In the genomic region with DNA sequence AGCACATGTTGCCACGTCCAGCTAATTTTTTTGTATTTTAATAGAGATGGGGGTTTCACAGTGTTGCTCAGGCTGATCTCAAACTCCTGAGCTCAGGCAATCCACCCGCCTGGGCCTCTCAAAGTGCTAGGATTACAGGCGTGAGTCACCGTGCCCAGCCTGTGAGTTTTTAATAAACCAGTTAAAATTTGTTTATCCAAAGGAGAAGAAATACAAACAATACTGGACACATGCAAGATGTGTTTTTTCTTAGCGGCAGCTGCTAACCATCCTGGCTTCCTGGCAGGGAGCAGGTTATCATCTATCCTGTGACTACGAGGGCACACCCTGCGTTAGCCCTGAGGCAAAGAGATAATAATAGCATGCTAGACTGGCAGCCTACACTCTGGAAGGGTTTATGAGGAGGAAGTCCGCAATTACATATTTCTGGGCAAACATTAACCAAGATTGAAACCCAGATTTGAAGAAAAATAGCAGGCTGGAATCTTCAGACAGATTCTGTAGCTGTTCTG, we compare ENCODE assay signal across 1 cellular context.
TF ChIP-seq lines count a peak whose summit lies in the region.

No MANE protein-coding gene starts in this region.

TF ChIP-seq in HEK293, 187 proteins besides CTCF, POLR2A, EP300 and RAD21 (continued from another document and continues in another):
- TF ChIP-seq, protein P1, sequence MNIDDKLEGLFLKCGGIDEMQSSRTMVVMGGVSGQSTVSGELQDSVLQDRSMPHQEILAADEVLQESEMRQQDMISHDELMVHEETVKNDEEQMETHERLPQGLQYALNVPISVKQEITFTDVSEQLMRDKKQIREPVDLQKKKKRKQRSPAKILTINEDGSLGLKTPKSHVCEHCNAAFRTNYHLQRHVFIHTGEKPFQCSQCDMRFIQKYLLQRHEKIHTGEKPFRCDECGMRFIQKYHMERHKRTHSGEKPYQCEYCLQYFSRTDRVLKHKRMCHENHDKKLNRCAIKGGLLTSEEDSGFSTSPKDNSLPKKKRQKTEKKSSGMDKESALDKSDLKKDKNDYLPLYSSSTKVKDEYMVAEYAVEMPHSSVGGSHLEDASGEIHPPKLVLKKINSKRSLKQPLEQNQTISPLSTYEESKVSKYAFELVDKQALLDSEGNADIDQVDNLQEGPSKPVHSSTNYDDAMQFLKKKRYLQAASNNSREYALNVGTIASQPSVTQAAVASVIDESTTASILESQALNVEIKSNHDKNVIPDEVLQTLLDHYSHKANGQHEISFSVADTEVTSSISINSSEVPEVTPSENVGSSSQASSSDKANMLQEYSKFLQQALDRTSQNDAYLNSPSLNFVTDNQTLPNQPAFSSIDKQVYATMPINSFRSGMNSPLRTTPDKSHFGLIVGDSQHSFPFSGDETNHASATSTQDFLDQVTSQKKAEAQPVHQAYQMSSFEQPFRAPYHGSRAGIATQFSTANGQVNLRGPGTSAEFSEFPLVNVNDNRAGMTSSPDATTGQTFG (tag by site-specific recombination; IDR thresholded peaks at IDR 0.05; ENCODE audit: borderline replicate concordance): no peak
- TF ChIP-seq ZIC2 (tag by site-specific recombination; IDR thresholded peaks at IDR 0.05) (peak; percentile 25; the same call in 1 of the 2 replicates), KLF10 (tag by site-specific recombination; IDR thresholded peaks at IDR 0.05) (peak; percentile 64), ZNF184 (tag by site-specific recombination; IDR thresholded peaks at IDR 0.05) (peak; percentile 37; the same call in 1 of the 2 replicates), WT1 (tag by site-specific recombination; IDR thresholded peaks at IDR 0.05) (peak; percentile 72), ZNF677 (tag by site-specific recombination; IDR thresholded peaks at IDR 0.05) (no peak), ZNF521 (tag by site-specific recombination; IDR thresholded peaks at IDR 0.05) (no peak), KLF8 (tag by site-specific recombination; IDR thresholded peaks at IDR 0.05) (peak; percentile 50; the same call in 1 of the 2 replicates), ZNF670 (tag by site-specific recombination; IDR thresholded peaks at IDR 0.05; ENCODE audit: low read depth) (no peak), ZNF19 (tag by site-specific recombination; IDR thresholded peaks at IDR 0.05; ENCODE audit: low read depth) (no peak), ZBTB21 (tag by site-specific recombination; IDR thresholded peaks at IDR 0.05) (peak; percentile 61), ZNF366 (tag by site-specific recombination; conservative IDR thresholded peaks at IDR 0.05) (peak; percentile 87), ZSCAN30 (tag by site-specific recombination; IDR thresholded peaks at IDR 0.05) (0 out of 2 replicates have a peak, but pooled peaks have one; percentile 10), REPIN1 (tag by site-specific recombination; IDR thresholded peaks at IDR 0.05; ENCODE audit: low read depth) (no peak), GFI1B (tag by site-specific recombination; IDR thresholded peaks at IDR 0.05) (peak; percentile 90), ZNF48 (tag by site-specific recombination; IDR thresholded peaks at IDR 0.05) (no peak), ZBTB17 (tag by site-specific recombination; IDR thresholded peaks at IDR 0.05) (peak; percentile 84), ZNF561 (tag by site-specific recombination; IDR thresholded peaks at IDR 0.05; ENCODE audit: borderline replicate concordance) (peak; percentile 46; the same call in 1 of the 2 replicates), MZF1 (tag by site-specific recombination; IDR thresholded peaks at IDR 0.05; ENCODE audit: borderline replicate concordance) (peak; percentile 68; the same call in 1 of the 2 replicates), ZBTB8A (tag by site-specific recombination; IDR thresholded peaks at IDR 0.05) (peak; percentile 44; the same call in 1 of the 2 replicates), ZNF133 (tag by site-specific recombination; IDR thresholded peaks at IDR 0.05) (no peak), ZNF664 (tag by site-specific recombination; IDR thresholded peaks at IDR 0.05) (0 out of 2 replicates have a peak, but pooled peaks have one; percentile 7), BCL11A (tag by site-specific recombination; IDR thresholded peaks at IDR 0.05; ENCODE audit: low read depth) (peak; percentile 63; the same call in 1 of the 2 replicates), ZNF121 (tag by site-specific recombination; IDR thresholded peaks at IDR 0.05) (no peak), IKZF3 (tag by site-specific recombination; IDR thresholded peaks at IDR 0.05) (peak; percentile 80)
- TF ChIP-seq, protein P2, sequence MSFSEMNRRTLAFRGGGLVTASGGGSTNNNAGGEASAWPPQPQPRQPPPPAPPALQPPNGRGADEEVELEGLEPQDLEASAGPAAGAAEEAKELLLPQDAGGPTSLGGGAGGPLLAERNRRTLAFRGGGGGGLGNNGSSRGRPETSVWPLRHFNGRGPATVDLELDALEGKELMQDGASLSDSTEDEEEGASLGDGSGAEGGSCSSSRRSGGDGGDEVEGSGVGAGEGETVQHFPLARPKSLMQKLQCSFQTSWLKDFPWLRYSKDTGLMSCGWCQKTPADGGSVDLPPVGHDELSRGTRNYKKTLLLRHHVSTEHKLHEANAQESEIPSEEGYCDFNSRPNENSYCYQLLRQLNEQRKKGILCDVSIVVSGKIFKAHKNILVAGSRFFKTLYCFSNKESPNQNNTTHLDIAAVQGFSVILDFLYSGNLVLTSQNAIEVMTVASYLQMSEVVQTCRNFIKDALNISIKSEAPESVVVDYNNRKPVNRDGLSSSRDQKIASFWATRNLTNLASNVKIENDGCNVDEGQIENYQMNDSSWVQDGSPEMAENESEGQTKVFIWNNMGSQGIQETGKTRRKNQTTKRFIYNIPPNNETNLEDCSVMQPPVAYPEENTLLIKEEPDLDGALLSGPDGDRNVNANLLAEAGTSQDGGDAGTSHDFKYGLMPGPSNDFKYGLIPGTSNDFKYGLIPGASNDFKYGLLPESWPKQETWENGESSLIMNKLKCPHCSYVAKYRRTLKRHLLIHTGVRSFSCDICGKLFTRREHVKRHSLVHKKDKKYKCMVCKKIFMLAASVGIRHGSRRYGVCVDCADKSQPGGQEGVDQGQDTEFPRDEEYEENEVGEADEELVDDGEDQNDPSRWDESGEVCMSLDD (tag by site-specific recombination; IDR thresholded peaks at IDR 0.05): no peak
- TF ChIP-seq, protein P3, sequence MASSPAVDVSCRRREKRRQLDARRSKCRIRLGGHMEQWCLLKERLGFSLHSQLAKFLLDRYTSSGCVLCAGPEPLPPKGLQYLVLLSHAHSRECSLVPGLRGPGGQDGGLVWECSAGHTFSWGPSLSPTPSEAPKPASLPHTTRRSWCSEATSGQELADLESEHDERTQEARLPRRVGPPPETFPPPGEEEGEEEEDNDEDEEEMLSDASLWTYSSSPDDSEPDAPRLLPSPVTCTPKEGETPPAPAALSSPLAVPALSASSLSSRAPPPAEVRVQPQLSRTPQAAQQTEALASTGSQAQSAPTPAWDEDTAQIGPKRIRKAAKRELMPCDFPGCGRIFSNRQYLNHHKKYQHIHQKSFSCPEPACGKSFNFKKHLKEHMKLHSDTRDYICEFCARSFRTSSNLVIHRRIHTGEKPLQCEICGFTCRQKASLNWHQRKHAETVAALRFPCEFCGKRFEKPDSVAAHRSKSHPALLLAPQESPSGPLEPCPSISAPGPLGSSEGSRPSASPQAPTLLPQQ (tag by site-specific recombination; IDR thresholded peaks at IDR 0.05): 0 out of 2 replicates have a peak, but pooled peaks have one; percentile 29
- TF ChIP-seq, protein P4, sequence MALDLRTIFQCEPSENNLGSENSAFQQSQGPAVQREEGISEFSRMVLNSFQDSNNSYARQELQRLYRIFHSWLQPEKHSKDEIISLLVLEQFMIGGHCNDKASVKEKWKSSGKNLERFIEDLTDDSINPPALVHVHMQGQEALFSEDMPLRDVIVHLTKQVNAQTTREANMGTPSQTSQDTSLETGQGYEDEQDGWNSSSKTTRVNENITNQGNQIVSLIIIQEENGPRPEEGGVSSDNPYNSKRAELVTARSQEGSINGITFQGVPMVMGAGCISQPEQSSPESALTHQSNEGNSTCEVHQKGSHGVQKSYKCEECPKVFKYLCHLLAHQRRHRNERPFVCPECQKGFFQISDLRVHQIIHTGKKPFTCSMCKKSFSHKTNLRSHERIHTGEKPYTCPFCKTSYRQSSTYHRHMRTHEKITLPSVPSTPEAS (tag by site-specific recombination; IDR thresholded peaks at IDR 0.05): peak; percentile 72
- TF ChIP-seq, protein P5, sequence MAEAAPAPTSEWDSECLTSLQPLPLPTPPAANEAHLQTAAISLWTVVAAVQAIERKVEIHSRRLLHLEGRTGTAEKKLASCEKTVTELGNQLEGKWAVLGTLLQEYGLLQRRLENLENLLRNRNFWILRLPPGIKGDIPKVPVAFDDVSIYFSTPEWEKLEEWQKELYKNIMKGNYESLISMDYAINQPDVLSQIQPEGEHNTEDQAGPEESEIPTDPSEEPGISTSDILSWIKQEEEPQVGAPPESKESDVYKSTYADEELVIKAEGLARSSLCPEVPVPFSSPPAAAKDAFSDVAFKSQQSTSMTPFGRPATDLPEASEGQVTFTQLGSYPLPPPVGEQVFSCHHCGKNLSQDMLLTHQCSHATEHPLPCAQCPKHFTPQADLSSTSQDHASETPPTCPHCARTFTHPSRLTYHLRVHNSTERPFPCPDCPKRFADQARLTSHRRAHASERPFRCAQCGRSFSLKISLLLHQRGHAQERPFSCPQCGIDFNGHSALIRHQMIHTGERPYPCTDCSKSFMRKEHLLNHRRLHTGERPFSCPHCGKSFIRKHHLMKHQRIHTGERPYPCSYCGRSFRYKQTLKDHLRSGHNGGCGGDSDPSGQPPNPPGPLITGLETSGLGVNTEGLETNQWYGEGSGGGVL (tag by site-specific recombination; IDR thresholded peaks at IDR 0.05): no peak
- TF ChIP-seq, protein P6, sequence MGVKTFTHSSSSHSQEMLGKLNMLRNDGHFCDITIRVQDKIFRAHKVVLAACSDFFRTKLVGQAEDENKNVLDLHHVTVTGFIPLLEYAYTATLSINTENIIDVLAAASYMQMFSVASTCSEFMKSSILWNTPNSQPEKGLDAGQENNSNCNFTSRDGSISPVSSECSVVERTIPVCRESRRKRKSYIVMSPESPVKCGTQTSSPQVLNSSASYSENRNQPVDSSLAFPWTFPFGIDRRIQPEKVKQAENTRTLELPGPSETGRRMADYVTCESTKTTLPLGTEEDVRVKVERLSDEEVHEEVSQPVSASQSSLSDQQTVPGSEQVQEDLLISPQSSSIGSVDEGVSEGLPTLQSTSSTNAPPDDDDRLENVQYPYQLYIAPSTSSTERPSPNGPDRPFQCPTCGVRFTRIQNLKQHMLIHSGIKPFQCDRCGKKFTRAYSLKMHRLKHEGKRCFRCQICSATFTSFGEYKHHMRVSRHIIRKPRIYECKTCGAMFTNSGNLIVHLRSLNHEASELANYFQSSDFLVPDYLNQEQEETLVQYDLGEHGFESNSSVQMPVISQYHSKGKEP (tag by site-specific recombination; IDR thresholded peaks at IDR 0.05): peak; percentile 88
- TF ChIP-seq, protein P7, sequence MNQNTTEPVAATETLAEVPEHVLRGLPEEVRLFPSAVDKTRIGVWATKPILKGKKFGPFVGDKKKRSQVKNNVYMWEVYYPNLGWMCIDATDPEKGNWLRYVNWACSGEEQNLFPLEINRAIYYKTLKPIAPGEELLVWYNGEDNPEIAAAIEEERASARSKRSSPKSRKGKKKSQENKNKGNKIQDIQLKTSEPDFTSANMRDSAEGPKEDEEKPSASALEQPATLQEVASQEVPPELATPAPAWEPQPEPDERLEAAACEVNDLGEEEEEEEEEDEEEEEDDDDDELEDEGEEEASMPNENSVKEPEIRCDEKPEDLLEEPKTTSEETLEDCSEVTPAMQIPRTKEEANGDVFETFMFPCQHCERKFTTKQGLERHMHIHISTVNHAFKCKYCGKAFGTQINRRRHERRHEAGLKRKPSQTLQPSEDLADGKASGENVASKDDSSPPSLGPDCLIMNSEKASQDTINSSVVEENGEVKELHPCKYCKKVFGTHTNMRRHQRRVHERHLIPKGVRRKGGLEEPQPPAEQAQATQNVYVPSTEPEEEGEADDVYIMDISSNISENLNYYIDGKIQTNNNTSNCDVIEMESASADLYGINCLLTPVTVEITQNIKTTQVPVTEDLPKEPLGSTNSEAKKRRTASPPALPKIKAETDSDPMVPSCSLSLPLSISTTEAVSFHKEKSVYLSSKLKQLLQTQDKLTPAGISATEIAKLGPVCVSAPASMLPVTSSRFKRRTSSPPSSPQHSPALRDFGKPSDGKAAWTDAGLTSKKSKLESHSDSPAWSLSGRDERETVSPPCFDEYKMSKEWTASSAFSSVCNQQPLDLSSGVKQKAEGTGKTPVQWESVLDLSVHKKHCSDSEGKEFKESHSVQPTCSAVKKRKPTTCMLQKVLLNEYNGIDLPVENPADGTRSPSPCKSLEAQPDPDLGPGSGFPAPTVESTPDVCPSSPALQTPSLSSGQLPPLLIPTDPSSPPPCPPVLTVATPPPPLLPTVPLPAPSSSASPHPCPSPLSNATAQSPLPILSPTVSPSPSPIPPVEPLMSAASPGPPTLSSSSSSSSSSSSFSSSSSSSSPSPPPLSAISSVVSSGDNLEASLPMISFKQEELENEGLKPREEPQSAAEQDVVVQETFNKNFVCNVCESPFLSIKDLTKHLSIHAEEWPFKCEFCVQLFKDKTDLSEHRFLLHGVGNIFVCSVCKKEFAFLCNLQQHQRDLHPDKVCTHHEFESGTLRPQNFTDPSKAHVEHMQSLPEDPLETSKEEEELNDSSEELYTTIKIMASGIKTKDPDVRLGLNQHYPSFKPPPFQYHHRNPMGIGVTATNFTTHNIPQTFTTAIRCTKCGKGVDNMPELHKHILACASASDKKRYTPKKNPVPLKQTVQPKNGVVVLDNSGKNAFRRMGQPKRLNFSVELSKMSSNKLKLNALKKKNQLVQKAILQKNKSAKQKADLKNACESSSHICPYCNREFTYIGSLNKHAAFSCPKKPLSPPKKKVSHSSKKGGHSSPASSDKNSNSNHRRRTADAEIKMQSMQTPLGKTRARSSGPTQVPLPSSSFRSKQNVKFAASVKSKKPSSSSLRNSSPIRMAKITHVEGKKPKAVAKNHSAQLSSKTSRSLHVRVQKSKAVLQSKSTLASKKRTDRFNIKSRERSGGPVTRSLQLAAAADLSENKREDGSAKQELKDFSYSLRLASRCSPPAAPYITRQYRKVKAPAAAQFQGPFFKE (tag by site-specific recombination; IDR thresholded peaks at IDR 0.05; ENCODE audit: borderline replicate concordance): no peak
- TF ChIP-seq, protein P8, sequence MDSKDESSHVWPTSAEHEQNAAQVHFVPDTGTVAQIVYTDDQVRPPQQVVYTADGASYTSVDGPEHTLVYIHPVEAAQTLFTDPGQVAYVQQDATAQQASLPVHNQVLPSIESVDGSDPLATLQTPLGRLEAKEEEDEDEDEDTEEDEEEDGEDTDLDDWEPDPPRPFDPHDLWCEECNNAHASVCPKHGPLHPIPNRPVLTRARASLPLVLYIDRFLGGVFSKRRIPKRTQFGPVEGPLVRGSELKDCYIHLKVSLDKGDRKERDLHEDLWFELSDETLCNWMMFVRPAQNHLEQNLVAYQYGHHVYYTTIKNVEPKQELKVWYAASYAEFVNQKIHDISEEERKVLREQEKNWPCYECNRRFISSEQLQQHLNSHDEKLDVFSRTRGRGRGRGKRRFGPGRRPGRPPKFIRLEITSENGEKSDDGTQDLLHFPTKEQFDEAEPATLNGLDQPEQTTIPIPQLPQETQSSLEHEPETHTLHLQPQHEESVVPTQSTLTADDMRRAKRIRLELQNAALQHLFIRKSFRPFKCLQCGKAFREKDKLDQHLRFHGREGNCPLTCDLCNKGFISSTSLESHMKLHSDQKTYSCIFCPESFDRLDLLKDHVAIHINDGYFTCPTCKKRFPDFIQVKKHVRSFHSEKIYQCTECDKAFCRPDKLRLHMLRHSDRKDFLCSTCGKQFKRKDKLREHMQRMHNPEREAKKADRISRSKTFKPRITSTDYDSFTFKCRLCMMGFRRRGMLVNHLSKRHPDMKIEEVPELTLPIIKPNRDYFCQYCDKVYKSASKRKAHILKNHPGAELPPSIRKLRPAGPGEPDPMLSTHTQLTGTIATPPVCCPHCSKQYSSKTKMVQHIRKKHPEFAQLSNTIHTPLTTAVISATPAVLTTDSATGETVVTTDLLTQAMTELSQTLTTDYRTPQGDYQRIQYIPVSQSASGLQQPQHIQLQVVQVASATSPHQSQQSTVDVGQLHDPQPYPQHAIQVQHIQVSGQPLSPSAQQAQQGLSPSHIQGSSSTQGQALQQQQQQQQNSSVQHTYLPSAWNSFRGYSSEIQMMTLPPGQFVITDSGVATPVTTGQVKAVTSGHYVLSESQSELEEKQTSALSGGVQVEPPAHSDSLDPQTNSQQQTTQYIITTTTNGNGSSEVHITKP (tag by site-specific recombination; IDR thresholded peaks at IDR 0.05): peak; percentile 43; the same call in 1 of the 2 replicates
